Comparison of ENCODE assay signal across 11 cellular contexts in the genomic region with DNA sequence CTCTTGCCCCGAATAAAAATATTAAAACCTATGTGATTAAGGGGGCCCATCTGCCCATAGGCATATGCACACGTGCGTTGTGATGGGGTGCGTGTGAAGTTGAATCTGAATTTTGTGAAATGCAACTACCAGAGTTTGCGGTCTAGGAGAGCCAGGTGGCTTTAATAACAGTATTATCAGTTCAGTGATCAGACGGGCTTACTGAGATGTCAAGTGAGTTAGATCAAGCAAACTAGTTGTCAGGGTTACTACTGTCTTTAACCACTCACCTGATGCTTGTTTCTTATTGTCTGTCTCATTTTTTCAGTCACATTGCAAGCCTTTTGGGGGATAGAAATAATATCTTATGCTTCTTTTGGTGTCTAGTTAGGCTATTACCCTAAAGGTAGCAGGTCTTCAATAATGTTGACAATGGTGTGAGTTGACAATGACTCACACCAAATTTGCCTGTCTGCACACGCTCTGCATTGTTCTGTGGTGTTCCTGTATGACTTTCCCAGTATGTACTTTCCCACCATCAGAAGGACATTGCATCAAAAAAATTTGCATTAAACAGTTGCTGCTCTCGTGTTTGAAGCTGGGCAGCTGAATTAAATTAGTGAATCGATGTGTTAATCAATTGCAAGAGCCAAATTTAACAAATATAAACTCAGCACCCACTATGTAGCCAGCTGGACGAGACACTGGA.
DNase-seq lines count a peak whose midpoint lies in the region; TF ChIP-seq lines count a peak whose summit lies in the region.
"Had no signal": no experiment of that assay in that cellular context is flagged by ENCODE, and none has a peak within 500 bp of the region (broad histone marks: within the 10 kb centered on the region; RNA-seq: fewer than 3 reads in every experiment).

No MANE protein-coding gene starts in this region.

- H3K4ac ChIP-seq in mesenchymal stem cell (ENCODE audit: low read depth in 1 of 2, low read length in 2 of 2): peak overlapping the region in 1 of 2 experiments; percentile 68

- H3K9ac ChIP-seq in mesenchymal stem cell (ENCODE audit: low read length): no peak overlapping the region

- H3K27ac ChIP-seq in mesenchymal stem cell (ENCODE audit: low read length, poor library complexity, severe bottlenecking): no peak overlapping the region

- no peak overlapping the region for H2BK5ac ChIP-seq in mesenchymal stem cell (ENCODE audit: low read depth, low read length, poor library complexity, severe bottlenecking)

- no peak overlapping the region for H2AFZ ChIP-seq in mesenchymal stem cell (ENCODE audit: low read depth, low read length)

- H3K79me1 ChIP-seq in mesenchymal stem cell (replicated peaks; ENCODE audit: low read length, poor library complexity, severe bottlenecking): peaks cover 28% of the 10 kb centered on the region

- H3K4me3 ChIP-seq in astrocyte of the spinal cord (ENCODE audit: low read depth, low read length): no peak overlapping the region
- no peak overlapping the region for H3K4me3 ChIP-seq in mesenchymal stem cell (ENCODE audit: insufficient read depth in 1 of 2, low read depth in 1 of 2, low read length in 2 of 2)
- H3K4me3 ChIP-seq: adrenal gland had no signal

- no peaks in the 10 kb centered on the region for H3K27me3 ChIP-seq in mesenchymal stem cell (ENCODE audit: control insufficient read depth in 1 of 2, insufficient read depth in 1 of 2, low read length in 2 of 2)
- H3K27me3 ChIP-seq: adrenal gland had no signal

- no peak for TF ChIP-seq CTCF in astrocyte of the spinal cord (IDR thresholded peaks at IDR 0.05; ENCODE audit: low read depth, low read length)

- DNase-seq in DMS53 treated with DMSO at 0.1 percent for 48 hours (lab: John Stamatoyannopoulos, UW; ENCODE audit: unreplicated experiment) (peak; percentile 80), HPDE6-E6E7 (ENCODE audit: extremely low spot score) (peak; percentile 97), astrocyte of the spinal cord (ENCODE audit: low read depth, low spot score) (peak; percentile 47), mesenchymal stem cell (peak; percentile 24), NCI-H226 (no peak), germinal center (ENCODE audit: low spot score) (no peak), H4 (ENCODE audit: low spot score) (no peak)
- no peak for DNase-seq in activated T-cell treated with anti-CD3 and anti-CD28 coated beads, Interleukin-2, amount 50 U/mL, for 1 hour
- DNase-seq: adrenal gland; naive thymus-derived CD4-positive, alpha-beta T cell; NCI-H187 had no signal

- peak overlapping the region; percentile 17 for H3K4me2 ChIP-seq in mesenchymal stem cell (ENCODE audit: low read length, poor library complexity, severe bottlenecking)

- H3K18ac ChIP-seq in mesenchymal stem cell (ENCODE audit: low read depth in 1 of 2, low read length in 2 of 2): peak overlapping the region in 1 of 2 experiments; percentile 16

- no peak overlapping the region for H3K14ac ChIP-seq in mesenchymal stem cell (ENCODE audit: low read length in 2 of 2)

- WGBS in mesenchymal stem cell: 86% methylated on average over 10 of the region's 10 CpGs

- no peak overlapping the region for H3K23ac ChIP-seq in mesenchymal stem cell (ENCODE audit: low read length in 2 of 2)

- no peak overlapping the region for H4K8ac ChIP-seq in mesenchymal stem cell (ENCODE audit: low read length)

- no peak overlapping the region for H4K91ac ChIP-seq in mesenchymal stem cell (ENCODE audit: low read length)

- H3K36me3 ChIP-seq in mesenchymal stem cell (ENCODE audit: control insufficient read depth in 1 of 2, insufficient read depth in 2 of 2, low read depth in 1 of 2, low read length in 2 of 2): peaks cover 0 to 9% of the 10 kb centered on the region in 2 experiments
- H3K36me3 ChIP-seq: adrenal gland had no signal

- H3K4me1 ChIP-seq in mesenchymal stem cell (ENCODE audit: control insufficient read depth, insufficient read depth, low read depth, low read length): peaks cover 16% of the 10 kb centered on the region

- no peak overlapping the region for H2AK5ac ChIP-seq in mesenchymal stem cell (ENCODE audit: low read length, severe bottlenecking)

- H2BK12ac ChIP-seq in mesenchymal stem cell (ENCODE audit: low read length in 2 of 2): peak overlapping the region in 1 of 2 experiments; percentile 8

- H2BK120ac ChIP-seq in mesenchymal stem cell (ENCODE audit: low read depth, low read length): no peak overlapping the region

- no peaks in the 10 kb centered on the region for H3K9me3 ChIP-seq in mesenchymal stem cell (ENCODE audit: control insufficient read depth, low read length)
- H3K9me3 ChIP-seq: adrenal gland had no signal

- in situ Hi-C loops in astrocyte of the spinal cord (cut with HindIII; ENCODE audit: low sequenced_read_pairs): no loop called here

- H2BK15ac ChIP-seq in mesenchymal stem cell (ENCODE audit: low read depth, poor library complexity, severe bottlenecking): no peak overlapping the region

Comparison
In these comparisons a context has a peak if more than half of its experiments do, and no peak if none do; other contexts are left out.
1. DNase-seq: peak in DMS53 treated with DMSO at 0.1 percent for 48 hours (single experiment), HPDE6-E6E7 (single experiment), astrocyte of the spinal cord (single experiment) and mesenchymal stem cell (single experiment); none in NCI-H226 (single experiment), activated T-cell treated with anti-CD3 and anti-CD28 coated beads, Interleukin-2, amount 50 U/mL, for 1 hour (single experiment), germinal center (single experiment) and H4 (single experiment).